Comparison of ENCODE assay signal across 13 cellular contexts in the genomic region with DNA sequence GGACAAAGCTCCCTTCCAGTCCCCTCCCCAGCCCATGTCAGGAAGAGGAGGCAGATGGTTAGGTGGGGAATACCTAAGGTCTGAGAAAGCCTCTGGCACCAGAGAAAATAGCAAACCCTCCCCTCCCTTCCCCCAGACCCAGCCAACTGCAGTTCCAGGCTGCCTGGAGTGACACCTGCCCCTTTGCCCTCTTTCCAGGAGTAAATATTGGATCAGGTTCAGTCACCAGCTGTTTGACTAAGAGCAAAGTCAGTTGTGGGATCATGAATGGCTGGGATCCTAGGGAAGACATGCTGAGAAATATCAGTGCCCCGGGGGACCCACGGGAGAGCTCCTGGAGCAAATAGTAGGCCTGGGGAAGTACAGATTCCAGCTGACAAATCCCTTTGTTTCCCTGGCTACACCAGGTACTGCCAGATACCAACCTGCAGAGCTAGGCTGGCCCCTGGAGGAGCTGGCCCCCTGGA. TPM values are rescaled to one million over a fixed set of nuclear protein-coding genes. Genes with fewer than 3 reads are reported as not detected.
DNase-seq lines count a peak whose midpoint lies in the region; ATAC-seq, FAIRE-seq and TF ChIP-seq lines count a peak whose summit lies in the region.
"Had no signal": no experiment of that assay in that cellular context is flagged by ENCODE, and none has a peak within 500 bp of the region (broad histone marks: within the 10 kb centered on the region; RNA-seq: fewer than 3 reads in every experiment).

No MANE protein-coding gene starts in this region.

- H4K20me1 ChIP-seq in keratinocyte (ENCODE audit: control insufficient read depth, extremely low read depth, insufficient read depth, low read length): peaks cover 3% of the 10 kb centered on the region

- peak; percentile 13 for FAIRE-seq in keratinocyte (lab: Jason Lieb, UNC)

- no peak overlapping the region for H2AFZ ChIP-seq in keratinocyte (ENCODE audit: control insufficient read depth, low read length)

- peaks cover 3% of the 10 kb centered on the region for H3K9me1 ChIP-seq in keratinocyte (ENCODE audit: control insufficient read depth, extremely low read depth, insufficient read depth, low read length)

- H3K4me2 ChIP-seq in keratinocyte (ENCODE audit: control insufficient read depth, extremely low read depth, insufficient read depth, low read depth, low read length): peak overlapping the region; percentile 81

- dilution Hi-C loops in keratinocyte (cut with MboI; ENCODE audit: extremely low pct_ligation_motif_present, low sequenced_read_pairs): no loop called here

- DNase-seq in D341Med (ENCODE audit: low spot score): peak; percentile 73
- peak; percentile 81 for DNase-seq in NCI-H1417 treated with DMSO at 0.1 percent for 48 hours (lab: John Stamatoyannopoulos, UW)
- DNase-seq in NCI-H748 treated with DMSO at 0.1 percent for 48 hours (lab: John Stamatoyannopoulos, UW): peak; percentile 2
- DNase-seq in keratinocyte (ENCODE audit: low read depth, low spot score): no peak
- no peak for DNase-seq in activated T-cell treated with anti-CD3 and anti-CD28 coated beads, Interleukin-2, amount 50 U/mL, for 1 hour
- DNase-seq: activated naive CD4-positive, alpha-beta T cell; caudate nucleus; stimulated activated naive CD8-positive, alpha-beta T cell treated with anti-CD3 and anti-CD28 coated beads, Interleukin-15, Interleukin-2, amounts not matched to agents 100 U/mL and 50 U/mL, for 24 hours had no signal

- peaks cover 7% of the 10 kb centered on the region for H3K27me3 ChIP-seq in keratinocyte (ENCODE audit: control insufficient read depth, extremely low read depth, insufficient read depth, low read length)

- no peaks in the 10 kb centered on the region for H3K9me3 ChIP-seq in keratinocyte (ENCODE audit: control insufficient read depth, low read depth, low read length)
- H3K9me3 ChIP-seq: gastroesophageal sphincter had no signal

- TF ChIP-seq CTCF in keratinocyte (optimal IDR thresholded peaks at IDR 0.05 in 1 of 3, IDR thresholded peaks at IDR 0.05 in 1 of 3, conservative IDR thresholded peaks at IDR 0.05 in 1 of 3; ENCODE audit: extremely low read depth in 1 of 3, insufficient read depth in 2 of 3, low read length in 3 of 3): no peak

- peak overlapping the region; percentile 4 for H3K9ac ChIP-seq in keratinocyte (ENCODE audit: control insufficient read depth, extremely low read depth, insufficient read depth, low read length)

- no peaks in the 10 kb centered on the region for H3K36me3 ChIP-seq in keratinocyte (ENCODE audit: control insufficient read depth in 2 of 2, extremely low read depth in 1 of 2, insufficient read depth in 2 of 2, low read length in 2 of 2)
- H3K36me3 ChIP-seq: gastroesophageal sphincter had no signal

- peaks cover 18% of the 10 kb centered on the region for H3K4me1 ChIP-seq in keratinocyte (ENCODE audit: control insufficient read depth, extremely low read depth, insufficient read depth, low read length)

- ATAC-seq in HG03457 (IDR thresholded peaks at IDR 0.05; ENCODE audit: unreplicated experiment) (no peak), GM21619 (IDR thresholded peaks at IDR 0.05; ENCODE audit: unreplicated experiment) (no peak), GM18907 (IDR thresholded peaks at IDR 0.05; ENCODE audit: unreplicated experiment) (no peak)
- ATAC-seq: naive thymus-derived CD8-positive, alpha-beta T cell; stimulated activated naive CD8-positive, alpha-beta T cell treated with anti-CD3 and anti-CD28 coated beads, Interleukin-15, Interleukin-2, amounts not matched to agents 100 U/mL and 50 U/mL, for 24 hours had no signal

- no peak overlapping the region for H3K4me3 ChIP-seq in keratinocyte (ENCODE audit: control insufficient read depth in 2 of 3, extremely low read depth in 1 of 3, insufficient read depth in 2 of 3, low read depth in 1 of 3, low read length in 3 of 3)
- H3K4me3 ChIP-seq: gastroesophageal sphincter had no signal

- no peaks in the 10 kb centered on the region for H3K79me2 ChIP-seq in keratinocyte (ENCODE audit: control insufficient read depth, insufficient read depth, low read length)

- H3K27ac ChIP-seq in keratinocyte (ENCODE audit: control insufficient read depth, insufficient read depth, low read length): no peak overlapping the region

RNA-seq across cellular contexts. Expression of gene CDK18, which starts 12.2 kb away (rescaled TPM):
- polyA plus RNA-seq in keratinocyte: 10.9 to 13.1 TPM (median 12.1 TPM) in 3 replicates
- 14.0 TPM for polyA plus RNA-seq in keratinocyte (2011; ENCODE audit: low read depth)
- 10.5 and 18.8 TPM in 2 replicates for polyA plus RNA-seq in keratinocyte (2011; cell fraction: cytosol; rRNA removed)
- polyA plus RNA-seq in keratinocyte (2011; cell fraction: nucleus; rRNA removed): 57.8 and 86.8 TPM in 2 replicates
- polyA plus RNA-seq in keratinocyte (2012; ENCODE audit: low replicate concordance): 11.3 and 20.3 TPM in 2 replicates
- 19.8 to 32.9 TPM (median 31.3 TPM) in 3 replicates for polyA minus RNA-seq in keratinocyte
- 20.3 TPM for polyA minus RNA-seq in keratinocyte (2011; cell fraction: cytosol; rRNA and poly(A)+ RNA removed)
- polyA minus RNA-seq in keratinocyte (2011; cell fraction: nucleus; rRNA and poly(A)+ RNA removed): 25.1 and 29.8 TPM in 2 replicates

RNA-seq across cellular contexts. Expression of gene BLACAT1, which starts 36.4 kb away (rescaled TPM):
- polyA plus RNA-seq in keratinocyte: 2.3 to 5.2 TPM (median 4.0 TPM) in 3 replicates
- polyA plus RNA-seq in keratinocyte (2011; ENCODE audit: low read depth): 0.62 TPM
- 1.7 and 2.2 TPM in 2 replicates for polyA plus RNA-seq in keratinocyte (2011; cell fraction: cytosol; rRNA removed)
- polyA plus RNA-seq in keratinocyte (2011; cell fraction: nucleus; rRNA removed): 14.6 and 16.6 TPM in 2 replicates
- 1.3 and 1.8 TPM in 2 replicates for polyA plus RNA-seq in keratinocyte (2012; ENCODE audit: low replicate concordance)
- 3.4 to 9.0 TPM (median 6.4 TPM) in 3 replicates for polyA minus RNA-seq in keratinocyte
- 1.2 TPM for polyA minus RNA-seq in keratinocyte (2011; cell fraction: cytosol; rRNA and poly(A)+ RNA removed)
- 3.9 and 7.1 TPM in 2 replicates for polyA minus RNA-seq in keratinocyte (2011; cell fraction: nucleus; rRNA and poly(A)+ RNA removed)
- polyA plus RNA-seq: naive thymus-derived CD8-positive, alpha-beta T cell had no signal

Comparison
In these comparisons a context has a peak if more than half of its experiments do, and no peak if none do; other contexts are left out.
1. DNase-seq: peak in D341Med (single experiment), NCI-H1417 treated with DMSO at 0.1 percent for 48 hours (single experiment) and NCI-H748 treated with DMSO at 0.1 percent for 48 hours (single experiment); none in keratinocyte (single experiment) and activated T-cell treated with anti-CD3 and anti-CD28 coated beads, Interleukin-2, amount 50 U/mL, for 1 hour (single experiment).